In genomic region chr12:132064641-132065040, GRCh38 we compare ENCODE assay signal across 25 cellular contexts.
DNase-seq lines count a peak whose midpoint lies in the region; ATAC-seq and TF ChIP-seq lines count a peak whose summit lies in the region.
"Had no signal": no experiment of that assay in that cellular context is flagged by ENCODE, and none has a peak within 500 bp of the region (broad histone marks: within the 10 kb centered on the region; RNA-seq: fewer than 3 reads in every experiment).

No MANE protein-coding gene starts in this region.

- no peak overlapping the region for H3K27ac ChIP-seq in CD4-positive, alpha-beta T cell (ENCODE audit: low read depth, low read length)
- peak overlapping the region in 4 of 8 donors; percentile 28 to 58 (median 46) for H3K27ac ChIP-seq in spleen
- H3K27ac ChIP-seq: body of pancreas, esophagus squamous epithelium, parathyroid adenoma, thyroid gland had no signal

- peak overlapping the region; percentile 47 for H3K27ac Mint-ChIP-seq in CD4-positive, alpha-beta T cell
- H3K27ac Mint-ChIP-seq in IgD-negative memory B cell, result peak overlapping the region; percentile 65 to 78 (median 77)
- peak overlapping the region; percentile 38 to 88 for H3K27ac Mint-ChIP-seq in effector memory CD8-positive, alpha-beta T cell
- no peak overlapping the region for H3K27ac Mint-ChIP-seq in nephron progenitor cell
- no peak overlapping the region for H3K27ac Mint-ChIP-seq in HFFc6
- H3K27ac Mint-ChIP-seq: activated CD4-positive, alpha-beta T cell treated with anti-CD3 and anti-CD28 coated beads, Interleukin-2, amount 10 ng/mL, durations not matched to agents 7 days and 5 days; activated naive CD4-positive, alpha-beta T cell treated with anti-CD3 and anti-CD28 coated beads for 36 hours; GM23338 had no signal

- H3K4me3 ChIP-seq in spleen, result peak overlapping the region in 1 of 8 donors; percentile 3
- H3K4me3 ChIP-seq: body of pancreas, esophagus squamous epithelium, GM23338, lung, thyroid gland had no signal

- H3K4me3 Mint-ChIP-seq in CD4-positive, alpha-beta T cell, result no peak overlapping the region
- H3K4me3 Mint-ChIP-seq in IgD-negative memory B cell (peak overlapping the region; percentile 33 to 83 (median 50)), nephron progenitor cell (no peak overlapping the region), HFFc6 (no peak overlapping the region)
- no peak overlapping the region for H3K4me3 Mint-ChIP-seq in effector memory CD8-positive, alpha-beta T cell
- H3K4me3 Mint-ChIP-seq: activated CD4-positive, alpha-beta T cell treated with anti-CD3 and anti-CD28 coated beads, Interleukin-2, amount 10 ng/mL, durations not matched to agents 7 days and 5 days; activated naive CD4-positive, alpha-beta T cell treated with anti-CD3 and anti-CD28 coated beads for 36 hours; GM23338; neural crest cell had no signal

- DNase-seq in CD4-positive, alpha-beta T cell, result no peak
- DNase-seq in effector memory CD8-positive, alpha-beta T cell, result no peak
- peak; percentile 80 for DNase-seq in spleen
- DNase-seq in nephron progenitor cell, result no peak
- no peak for DNase-seq in HFFc6
- DNase-seq: activated CD4-positive, alpha-beta T cell treated with anti-CD3 and anti-CD28 coated beads, Interleukin-2, amount 10 ng/mL, durations not matched to agents 7 days and 5 days; activated naive CD4-positive, alpha-beta T cell treated with anti-CD3 and anti-CD28 coated beads for 36 hours; body of pancreas; C1 segment of cervical spinal cord; dermis blood vessel endothelial cell; esophagus squamous epithelium; GDM1; IMR-90; NCI-H1048; NCI-H2107; SHP77 treated with DMSO at 0.1 percent for 48 hours; small intestine; T1000; thyroid gland had no signal

- H3K4me1 Mint-ChIP-seq in CD4-positive, alpha-beta T cell (ENCODE audit: low read depth), result peaks cover 27% of the 10 kb centered on the region
- H3K4me1 Mint-ChIP-seq in IgD-negative memory B cell (peaks cover 16 to 34% (median 26%) of the 10 kb centered on the region in 3 donors), nephron progenitor cell (peaks cover 33% of the 10 kb centered on the region), HFFc6 (ENCODE audit: low read depth) (no peaks in the 10 kb centered on the region)
- H3K4me1 Mint-ChIP-seq in effector memory CD8-positive, alpha-beta T cell (ENCODE audit: low read depth in 2 of 2), result peaks cover 15 to 19% of the 10 kb centered on the region in 2 donors
- H3K4me1 Mint-ChIP-seq: GM23338 had no signal

- H3K27me3 ChIP-seq in CD4-positive, alpha-beta T cell (ENCODE audit: control insufficient read depth, insufficient read depth, low read length), result no peaks in the 10 kb centered on the region
- H3K27me3 ChIP-seq in spleen (replicated peaks in 1 of 7), result no peaks in the 10 kb centered on the region
- H3K27me3 ChIP-seq: body of pancreas, esophagus squamous epithelium, thyroid gland had no signal

- no peaks in the 10 kb centered on the region for H3K9me3 Mint-ChIP-seq in CD4-positive, alpha-beta T cell
- H3K9me3 Mint-ChIP-seq in IgD-negative memory B cell (no peaks in the 10 kb centered on the region), nephron progenitor cell (no peaks in the 10 kb centered on the region), HFFc6 (no peaks in the 10 kb centered on the region)
- no peaks in the 10 kb centered on the region for H3K9me3 Mint-ChIP-seq in effector memory CD8-positive, alpha-beta T cell
- H3K9me3 Mint-ChIP-seq: activated CD4-positive, alpha-beta T cell treated with anti-CD3 and anti-CD28 coated beads, Interleukin-2, amount 10 ng/mL, durations not matched to agents 7 days and 5 days; activated naive CD4-positive, alpha-beta T cell treated with anti-CD3 and anti-CD28 coated beads for 36 hours; GM23338; neural crest cell had no signal

- 74 to 94% (median 85%) methylated on average over 16 to 20 of the region's 20 CpGs for WGBS in spleen, 5 donors

- CTCF ChIA-PET in CD4-positive, alpha-beta T cell (lab: Charles Lee), result no interaction called here

- H3K9me3 ChIP-seq in CD4-positive, alpha-beta T cell (ENCODE audit: control insufficient read depth, low read length), result no peaks in the 10 kb centered on the region
- no peaks in the 10 kb centered on the region for H3K9me3 ChIP-seq in spleen
- H3K9me3 ChIP-seq: body of pancreas, esophagus squamous epithelium, thyroid gland had no signal

- peaks cover 76% of the 10 kb centered on the region for H3K36me3 Mint-ChIP-seq in CD4-positive, alpha-beta T cell (ENCODE audit: low read depth)
- H3K36me3 Mint-ChIP-seq in IgD-negative memory B cell, result peaks cover 11% of the 10 kb centered on the region
- peaks cover 43% of the 10 kb centered on the region for H3K36me3 Mint-ChIP-seq in effector memory CD8-positive, alpha-beta T cell (ENCODE audit: insufficient read depth)
- H3K36me3 Mint-ChIP-seq in nephron progenitor cell (ENCODE audit: low read depth), result peaks cover 40% of the 10 kb centered on the region
- H3K36me3 Mint-ChIP-seq in HFFc6 (ENCODE audit: low read depth), result peaks cover 27% of the 10 kb centered on the region

- TF ChIP-seq CTCF in CD4-positive, alpha-beta T cell (IDR thresholded peaks at IDR 0.05), result no peak
- TF ChIP-seq CTCF in spleen (IDR thresholded peaks at IDR 0.05 in 8 of 11, conservative IDR thresholded peaks at IDR 0.05 in 3 of 11) (peak in 2 of 11 experiments; percentile 15 to 36), nephron progenitor cell (IDR thresholded peaks at IDR 0.05) (no peak), HFFc6 (IDR thresholded peaks at IDR 0.05) (no peak)

- TF ChIP-seq POLR2A in spleen (IDR thresholded peaks at IDR 0.05), result no peak

- no peak for ATAC-seq in CD4-positive, alpha-beta T cell (ENCODE audit: poor library complexity)
- ATAC-seq in effector memory CD8-positive, alpha-beta T cell (replicated peaks), result no peak
- ATAC-seq in GM19023 (IDR thresholded peaks at IDR 0.05; ENCODE audit: unreplicated experiment), result no peak
- ATAC-seq: body of pancreas, GM23338 had no signal

- intact Hi-C loops in CD4-positive, alpha-beta T cell (cut with DNase I, micrococcal nuclease), result no loop called here
- intact Hi-C loops in spleen (cut with DNase I; ENCODE audit: low total_unique reads), result no loop called here

- peaks cover 0 to 65% (median 28%) of the 10 kb centered on the region in 6 donors for H3K4me1 ChIP-seq in spleen
- H3K4me1 ChIP-seq: body of pancreas, esophagus squamous epithelium, parathyroid adenoma, thyroid gland had no signal

- H3K36me3 ChIP-seq in spleen, result peaks cover 0 to 100% (median 76%) of the 10 kb centered on the region in 6 donors

- no peaks in the 10 kb centered on the region for H3K27me3 Mint-ChIP-seq in CD4-positive, alpha-beta T cell
- H3K27me3 Mint-ChIP-seq in IgD-negative memory B cell, result no peaks in the 10 kb centered on the region
- H3K27me3 Mint-ChIP-seq in effector memory CD8-positive, alpha-beta T cell, result no peaks in the 10 kb centered on the region
- no peaks in the 10 kb centered on the region for H3K27me3 Mint-ChIP-seq in nephron progenitor cell (ENCODE audit: low read depth, poor library complexity)
- H3K27me3 Mint-ChIP-seq in HFFc6 (ENCODE audit: insufficient read depth), result peaks cover 2% of the 10 kb centered on the region; the same call in 1 of the 2 replicates
- H3K27me3 Mint-ChIP-seq: activated CD4-positive, alpha-beta T cell treated with anti-CD3 and anti-CD28 coated beads, Interleukin-2, amount 10 ng/mL, durations not matched to agents 7 days and 5 days had no signal

- POLR2A ChIA-PET in CD4-positive, alpha-beta T cell (lab: Charles Lee), result no interaction called here

Comparison
In these comparisons a context has a peak if more than half of its experiments do, and no peak if none do; other contexts are left out.
1. H3K27ac Mint-ChIP-seq: peak in CD4-positive, alpha-beta T cell (single experiment), IgD-negative memory B cell (3 of 3) and effector memory CD8-positive, alpha-beta T cell (2 of 2); none in nephron progenitor cell (single experiment) and HFFc6 (single experiment).
2. H3K4me3 Mint-ChIP-seq: peak in IgD-negative memory B cell (4 of 4); none in CD4-positive, alpha-beta T cell (single experiment), effector memory CD8-positive, alpha-beta T cell (0 of 2), nephron progenitor cell (single experiment) and HFFc6 (single experiment).